In genomic region chr13:22926176-22927007, GRCh38 we compare ENCODE assay signal across 10 cellular contexts.
A peak's percentile ranks its signal among the peaks of the same experiment; 100 is the strongest.
DNase-seq lines count a peak whose midpoint lies in the region; ATAC-seq and TF ChIP-seq lines count a peak whose summit lies in the region.
"Had no signal": no experiment of that assay in that cellular context is flagged by ENCODE, and none has a peak within 500 bp of the region (broad histone marks: within the 10 kb centered on the region; RNA-seq: fewer than 3 reads in every experiment).

No MANE protein-coding gene starts in this region.

- H3K36me3 ChIP-seq in BLaER1 (no peaks in the 10 kb centered on the region), fibroblast of lung (ENCODE audit: control insufficient read depth, insufficient read depth, low read length) (no peaks in the 10 kb centered on the region)

- H3K4me2 ChIP-seq in BLaER1 (peak overlapping the region; percentile 66), fibroblast of lung (ENCODE audit: extremely low read depth, insufficient read depth, low read length) (no peak overlapping the region)

- no peaks in the 10 kb centered on the region for H3K36me3 Mint-ChIP-seq in natural killer cell treated with Interleukin-12 subunit alpha and Interleukin-12 subunit beta and Interleukin-15 and Interleukin-18, amount 100 ng/mL, for 72 hours

- peaks cover 4 to 7% of the 10 kb centered on the region in 2 donors for H3K4me1 Mint-ChIP-seq in natural killer cell treated with Interleukin-12 subunit alpha and Interleukin-12 subunit beta and Interleukin-15 and Interleukin-18, amount 100 ng/mL, for 72 hours (ENCODE audit: low read depth in 2 of 2)

- H3K27me3 Mint-ChIP-seq in natural killer cell treated with Interleukin-12 subunit alpha and Interleukin-12 subunit beta and Interleukin-15 and Interleukin-18, amount 100 ng/mL, for 72 hours = peaks cover 17 to 30% of the 10 kb centered on the region in 2 donors

- no peak for TF ChIP-seq CTCF in fibroblast of lung (conservative IDR thresholded peaks at IDR 0.05 in 1 of 2, IDR thresholded peaks at IDR 0.05 in 1 of 2; ENCODE audit: low read depth in 1 of 2, low read length in 2 of 2)

- DNase-seq in fibroblast of lung (ENCODE audit: low read depth in 2 of 2) (peak; percentile 40 to 70), putamen (ENCODE audit: low spot score) (no peak), NCI-H748 treated with DMSO at 0.1 percent for 48 hours (lab: John Stamatoyannopoulos, UW) (no peak)
- no peak for DNase-seq in natural killer cell treated with Interleukin-12 subunit alpha and Interleukin-12 subunit beta and Interleukin-15 and Interleukin-18, amount 100 ng/mL, for 72 hours (ENCODE audit: low spot score)

- no peaks in the 10 kb centered on the region for H3K9me3 ChIP-seq in BLaER1
- H3K9me3 ChIP-seq in fibroblast of lung (ENCODE audit: control insufficient read depth, insufficient read depth, low read depth, low read length) = no peaks in the 10 kb centered on the region

- no peak overlapping the region for H3K27ac Mint-ChIP-seq in natural killer cell treated with Interleukin-12 subunit alpha and Interleukin-12 subunit beta and Interleukin-15 and Interleukin-18, amount 100 ng/mL, for 72 hours

- H4K20me1 ChIP-seq in BLaER1 (no peaks in the 10 kb centered on the region), fibroblast of lung (ENCODE audit: control insufficient read depth, extremely low read depth, insufficient read depth, low read length) (no peaks in the 10 kb centered on the region)

- 0 out of 2 replicates have a peak, but pooled peaks cover 5% of the 10 kb centered on the region for H3K4me1 ChIP-seq in BLaER1
- H3K4me1 ChIP-seq in fibroblast of lung (ENCODE audit: control insufficient read depth, extremely low read depth, insufficient read depth, low read length) = no peaks in the 10 kb centered on the region

- H3K27me3 ChIP-seq in BLaER1 (peaks cover 40% of the 10 kb centered on the region), fibroblast of lung (ENCODE audit: control insufficient read depth, insufficient read depth, low read length) (no peaks in the 10 kb centered on the region)

- H3K27ac ChIP-seq in BLaER1 = no peak overlapping the region
- no peak overlapping the region for H3K27ac ChIP-seq in fibroblast of lung (ENCODE audit: insufficient read depth, low read length)
- H3K27ac ChIP-seq: VCaP had no signal

- no peaks in the 10 kb centered on the region for H3K79me2 ChIP-seq in fibroblast of lung (ENCODE audit: control insufficient read depth, insufficient read depth, low read length)

- H2AFZ ChIP-seq in fibroblast of lung (ENCODE audit: low read length) = peak overlapping the region; percentile 33

- H3K9me3 Mint-ChIP-seq in natural killer cell treated with Interleukin-12 subunit alpha and Interleukin-12 subunit beta and Interleukin-15 and Interleukin-18, amount 100 ng/mL, for 72 hours = no peaks in the 10 kb centered on the region

- peak; percentile 14 for ATAC-seq in HG03378 (IDR thresholded peaks at IDR 0.05; ENCODE audit: unreplicated experiment)
- peak; percentile 19 to 55 for ATAC-seq in natural killer cell treated with Interleukin-12 subunit alpha and Interleukin-12 subunit beta and Interleukin-15 and Interleukin-18, amount 100 ng/mL, for 72 hours
- ATAC-seq in HG03095 (IDR thresholded peaks at IDR 0.05; ENCODE audit: unreplicated experiment) = no peak
- no peak for ATAC-seq in GM21515 (IDR thresholded peaks at IDR 0.05; ENCODE audit: unreplicated experiment)
- ATAC-seq: GM12878 had no signal

- H3K4me3 Mint-ChIP-seq in natural killer cell treated with Interleukin-12 subunit alpha and Interleukin-12 subunit beta and Interleukin-15 and Interleukin-18, amount 100 ng/mL, for 72 hours = peak overlapping the region; percentile 57

- H3K4me3 ChIP-seq in BLaER1 = peak overlapping the region; percentile 59
- peak overlapping the region in 2 of 4 experiments; percentile 28 to 37 for H3K4me3 ChIP-seq in fibroblast of lung (replicated peaks in 1 of 4; ENCODE audit: control extremely low read depth in 1 of 4, insufficient read depth in 1 of 4, low read depth in 3 of 4, low read length in 4 of 4)
- H3K4me3 ChIP-seq: GM12878 had no signal

- no peak overlapping the region for H3K9ac ChIP-seq in BLaER1
- H3K9ac ChIP-seq in fibroblast of lung (ENCODE audit: insufficient read depth, low read length) = no peak overlapping the region

Comparison
In these comparisons a context has a peak if more than half of its experiments do, and no peak if none do; other contexts are left out.
1. ATAC-seq: peak in HG03378 (single experiment) and natural killer cell treated with Interleukin-12 subunit alpha and Interleukin-12 subunit beta and Interleukin-15 and Interleukin-18, amount 100 ng/mL, for 72 hours (2 of 2); none in HG03095 (single experiment) and GM21515 (single experiment).
2. DNase-seq: peak in fibroblast of lung (2 of 2); none in natural killer cell treated with Interleukin-12 subunit alpha and Interleukin-12 subunit beta and Interleukin-15 and Interleukin-18, amount 100 ng/mL, for 72 hours (single experiment), putamen (single experiment) and NCI-H748 treated with DMSO at 0.1 percent for 48 hours (single experiment).